ENCODE assay signal across 10 cellular contexts in genomic region chr3:32421185-32421584, GRCh38. TPM values are rescaled to one million over a fixed set of nuclear protein-coding genes. Genes with fewer than 3 reads are reported as not detected.
DNase-seq lines count a peak whose midpoint lies in the region; ATAC-seq, FAIRE-seq and TF ChIP-seq lines count a peak whose summit lies in the region.
"Had no signal": no experiment of that assay in that cellular context is flagged by ENCODE, and none has a peak within 500 bp of the region (broad histone marks: within the 10 kb centered on the region; RNA-seq: fewer than 3 reads in every experiment).

No MANE protein-coding gene starts in this region.

- TF ChIP-seq CTCF in activated CD8-positive, alpha-beta T cell treated with anti-CD3 and anti-CD28 coated beads for 36 hours (IDR thresholded peaks at IDR 0.05) = no peak
- TF ChIP-seq CTCF in left lung (IDR thresholded peaks at IDR 0.05) = no peak
- TF ChIP-seq CTCF in stomach (IDR thresholded peaks at IDR 0.05) = no peak

- no peaks in the 10 kb centered on the region for H3K27me3 ChIP-seq in left lung
- H3K27me3 ChIP-seq in stomach = no peaks in the 10 kb centered on the region

- H3K36me3 Mint-ChIP-seq in T-helper 2 cell treated with Interferon-gamma antibody and Interleukin-4, amounts not matched to agents 5 μg/mL and 100 μg/mL, for 36 hours (ENCODE audit: low read depth) = peaks cover 31% of the 10 kb centered on the region
- H3K36me3 Mint-ChIP-seq in activated CD8-positive, alpha-beta T cell treated with anti-CD3 and anti-CD28 coated beads for 36 hours (ENCODE audit: low read depth) = peaks cover 12% of the 10 kb centered on the region

- H3K9me3 ChIP-seq in left lung (no peaks in the 10 kb centered on the region), stomach (no peaks in the 10 kb centered on the region)

- H3K4me3 Mint-ChIP-seq in T-helper 2 cell treated with Interferon-gamma antibody and Interleukin-4, amounts not matched to agents 5 μg/mL and 100 μg/mL, for 36 hours = peak overlapping the region; percentile 55
- peak overlapping the region; percentile 67 for H3K4me3 Mint-ChIP-seq in activated CD8-positive, alpha-beta T cell treated with anti-CD3 and anti-CD28 coated beads for 36 hours

- CTCF ChIA-PET in activated CD8-positive, alpha-beta T cell treated with anti-CD3 and anti-CD28 coated beads for 36 hours (lab: Charles Lee) = interaction anchor here (2.4 kb wide), 2 partner anchors 11 to 46 kb away, joined by 13 to 14 read pairs; no protein-coding TSS in a partner anchor

- H3K4me3 ChIP-seq in left lung (no peak overlapping the region), stomach (no peak overlapping the region)

- no peak for FAIRE-seq in GM12892 (lab: Jason Lieb, UNC)

- TF ChIP-seq POLR2A in stomach (IDR thresholded peaks at IDR 0.05) (no peak), GM12892 (IDR thresholded peaks at IDR 0.05; ENCODE audit: low read depth, low read length) (no peak)

- H3K27ac ChIP-seq in left lung = peak overlapping the region; percentile 79 to 85
- H3K27ac ChIP-seq in stomach = peak overlapping the region; percentile 75 to 88 (median 79)

- peak overlapping the region; percentile 69 for H3K27ac Mint-ChIP-seq in T-helper 2 cell treated with Interferon-gamma antibody and Interleukin-4, amounts not matched to agents 5 μg/mL and 100 μg/mL, for 36 hours
- H3K27ac Mint-ChIP-seq in activated CD8-positive, alpha-beta T cell treated with anti-CD3 and anti-CD28 coated beads for 36 hours = peak overlapping the region; percentile 93

- POLR2A ChIA-PET in activated CD8-positive, alpha-beta T cell treated with anti-CD3 and anti-CD28 coated beads for 36 hours (lab: Charles Lee) = interaction anchor here (0.7 to 1.9 kb wide), 4 partner anchors 8 to 21 kb away, joined by 3 to 17 read pairs (median 4); no protein-coding TSS in a partner anchor

- no peaks in the 10 kb centered on the region for H3K36me3 ChIP-seq in left lung
- H3K36me3 ChIP-seq in stomach = no peaks in the 10 kb centered on the region

- H3K4me1 ChIP-seq in left lung = peaks cover 45 to 69% of the 10 kb centered on the region in 2 donors
- peaks cover 37 to 72% (median 57%) of the 10 kb centered on the region in 4 donors for H3K4me1 ChIP-seq in stomach

- WGBS in stomach, 5 donors = 73 to 83% (median 78%) methylated on average over 3 of the region's 3 CpGs

- H3K9me3 Mint-ChIP-seq in T-helper 2 cell treated with Interferon-gamma antibody and Interleukin-4, amounts not matched to agents 5 μg/mL and 100 μg/mL, for 36 hours = peaks cover 7% of the 10 kb centered on the region
- no peaks in the 10 kb centered on the region for H3K9me3 Mint-ChIP-seq in activated CD8-positive, alpha-beta T cell treated with anti-CD3 and anti-CD28 coated beads for 36 hours

- no peak for TF ChIP-seq EP300 in stomach (IDR thresholded peaks at IDR 0.05)

- no peak for ATAC-seq in activated CD8-positive, alpha-beta T cell treated with anti-CD3 and anti-CD28 coated beads for 36 hours
- ATAC-seq in left lung = peak; percentile 56

- DNase-seq in T-helper 2 cell treated with Interferon-gamma antibody and Interleukin-4, amounts not matched to agents 5 μg/mL and 100 μg/mL, for 36 hours (ENCODE audit: low spot score) = no peak
- DNase-seq in T-helper 2 cell (no peak), left lung (no peak), stomach (no peak), Ammon's horn (ENCODE audit: low spot score) (no peak), GM12892 (ENCODE audit: insufficient read length) (no peak)
- DNase-seq in activated CD8-positive, alpha-beta T cell treated with anti-CD3 and anti-CD28 coated beads for 36 hours = no peak
- no peak for DNase-seq in activated effector memory CD4-positive, alpha-beta T cell treated with anti-CD3 and anti-CD28 coated beads, Interleukin-2, amount 50 U/mL, for 16 hours
- DNase-seq: 8988T; activated CD4-positive, alpha-beta T cell treated with anti-CD3 and anti-CD28 coated beads for 4 hours had no signal

- H3K27me3 Mint-ChIP-seq in T-helper 2 cell treated with Interferon-gamma antibody and Interleukin-4, amounts not matched to agents 5 μg/mL and 100 μg/mL, for 36 hours (ENCODE audit: low read depth) = no peaks in the 10 kb centered on the region
- H3K27me3 Mint-ChIP-seq in activated CD8-positive, alpha-beta T cell treated with anti-CD3 and anti-CD28 coated beads for 36 hours = no peaks in the 10 kb centered on the region

- H3K4me1 Mint-ChIP-seq in T-helper 2 cell treated with Interferon-gamma antibody and Interleukin-4, amounts not matched to agents 5 μg/mL and 100 μg/mL, for 36 hours (ENCODE audit: low read depth) = peaks cover 75% of the 10 kb centered on the region
- H3K4me1 Mint-ChIP-seq in activated CD8-positive, alpha-beta T cell treated with anti-CD3 and anti-CD28 coated beads for 36 hours (ENCODE audit: low read depth) = peaks cover 93% of the 10 kb centered on the region

- intact Hi-C loops in activated CD8-positive, alpha-beta T cell treated with anti-CD3 and anti-CD28 coated beads for 36 hours (cut with micrococcal nuclease) = no loop called here
- intact Hi-C loops in left lung (cut with DNase I) = no loop called here
- intact Hi-C loops in stomach (cut with DNase I; ENCODE audit: low total_unique reads) = no loop called here

RNA-seq across cellular contexts. Expression of gene CMTM7, which starts 29.5 kb away (rescaled TPM):
- total RNA-seq in activated CD8-positive, alpha-beta T cell treated with anti-CD3 and anti-CD28 coated beads for 36 hours = 10 to 100 TPM; 36.1 to 37.2 TPM
- total RNA-seq in left lung (10 to 100 TPM; 46.7 to 50.4 TPM), stomach (10 to 100 TPM in 2 of 5 donors, 1 to 10 TPM in 2, not detected in 1; 3.1 to 54.9 (median 8.7) TPM)
- 1 to 10 TPM; 5.7 to 8.7 (median 7.4) TPM for polyA plus RNA-seq in stomach
- polyA plus RNA-seq in GM12892 (2012; ENCODE audit: missing spikeins) = 6.5 TPM
